Comparison of ENCODE assay signal across 8 cellular contexts in the genomic region with DNA sequence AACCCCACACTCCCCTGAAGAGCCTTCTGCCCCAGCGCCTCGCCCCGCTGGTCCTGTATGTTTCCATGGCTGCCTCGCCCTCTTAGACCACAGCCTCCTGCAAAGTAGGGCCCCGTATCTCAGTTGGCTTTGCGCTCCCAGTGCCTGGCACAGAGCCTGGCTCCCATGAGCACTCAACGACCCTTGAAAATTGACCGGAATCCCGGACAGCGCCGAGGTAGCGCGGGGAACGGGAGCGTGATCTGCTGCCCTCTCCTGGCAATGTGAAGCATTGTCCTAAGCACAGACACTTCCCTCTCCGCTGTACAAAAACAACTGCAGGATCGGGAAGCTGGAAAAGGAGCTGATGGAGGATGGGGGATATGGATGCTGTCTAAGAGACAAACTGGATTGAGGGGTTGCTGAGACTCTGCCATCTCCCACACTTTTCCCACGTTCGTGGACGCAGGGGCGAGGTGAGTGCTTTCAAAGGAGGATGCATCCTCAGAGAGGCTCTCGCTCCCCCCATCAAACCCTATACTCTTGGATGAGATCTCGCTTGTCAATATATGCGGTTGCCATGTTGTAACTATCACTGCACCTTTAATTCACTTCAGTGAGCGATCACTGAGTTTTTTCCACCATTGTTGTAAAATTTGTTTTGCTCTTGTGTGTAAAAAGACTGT.
DNase-seq lines count a peak whose midpoint lies in the region; ATAC-seq lines count a peak whose summit lies in the region.

No MANE protein-coding gene starts in this region.

- H3K4me1 ChIP-seq in ACC112 (ENCODE audit: control insufficient read depth, insufficient read depth, low read length, unreplicated experiment) = no peaks in the 10 kb centered on the region

- peak; percentile 43 for ATAC-seq in GM18907 (IDR thresholded peaks at IDR 0.05; ENCODE audit: unreplicated experiment)
- peak; percentile 78 for ATAC-seq in memory B cell (ENCODE audit: low read depth)
- ATAC-seq in stimulated activated effector memory CD8-positive, alpha-beta T cell treated with anti-CD3 and anti-CD28 coated beads, Interleukin-12 subunit alpha, Interleukin-12 subunit beta, amount 100 ng/mL, for 72 hours = peak; percentile 81

- DNase-seq in NCI-H345 (lab: John Stamatoyannopoulos, UW) (peak; percentile 71), memory B cell (ENCODE audit: low spot score in 2 of 2) (peak; percentile 45 to 49), COR-L47 (lab: John Stamatoyannopoulos, UW) (no peak)
- DNase-seq in activated CD4-positive, alpha-beta T cell treated with anti-CD3 and anti-CD28 coated beads, Interleukin-2, amount 50 U/mL, for 4 hours = peak; percentile 25 to 26
- DNase-seq in effector CD8-positive, alpha-beta T cell (lab: John Stamatoyannopoulos, UW) = peak; percentile 24
- peak; percentile 40 to 70 for DNase-seq in stimulated activated effector memory CD8-positive, alpha-beta T cell treated with anti-CD3 and anti-CD28 coated beads, Interleukin-12 subunit alpha, Interleukin-12 subunit beta, amount 100 ng/mL, for 72 hours (ENCODE audit: low spot score in 2 of 2)

- H3K36me3 Mint-ChIP-seq in memory B cell = no peaks in the 10 kb centered on the region
- no peaks in the 10 kb centered on the region for H3K36me3 Mint-ChIP-seq in stimulated activated effector memory CD8-positive, alpha-beta T cell treated with anti-CD3 and anti-CD28 coated beads, Interleukin-12 subunit alpha, Interleukin-12 subunit beta, amount 100 ng/mL, for 72 hours

- H3K27ac Mint-ChIP-seq in memory B cell = no peak overlapping the region
- no peak overlapping the region for H3K27ac Mint-ChIP-seq in stimulated activated effector memory CD8-positive, alpha-beta T cell treated with anti-CD3 and anti-CD28 coated beads, Interleukin-12 subunit alpha, Interleukin-12 subunit beta, amount 100 ng/mL, for 72 hours

- peak overlapping the region; percentile 87 for H3K4me3 Mint-ChIP-seq in memory B cell
- peak overlapping the region; percentile 65 for H3K4me3 Mint-ChIP-seq in stimulated activated effector memory CD8-positive, alpha-beta T cell treated with anti-CD3 and anti-CD28 coated beads, Interleukin-12 subunit alpha, Interleukin-12 subunit beta, amount 100 ng/mL, for 72 hours

- no peak overlapping the region for H2AFZ ChIP-seq in ACC112 (ENCODE audit: low read length, unreplicated experiment)

- H3K4me1 Mint-ChIP-seq in memory B cell = peaks cover 11% of the 10 kb centered on the region
- peaks cover 12% of the 10 kb centered on the region for H3K4me1 Mint-ChIP-seq in stimulated activated effector memory CD8-positive, alpha-beta T cell treated with anti-CD3 and anti-CD28 coated beads, Interleukin-12 subunit alpha, Interleukin-12 subunit beta, amount 100 ng/mL, for 72 hours

- H3K27me3 ChIP-seq in ACC112 (ENCODE audit: insufficient read depth, low read length) = peaks cover 57% of the 10 kb centered on the region

- H3K27ac ChIP-seq in ACC112 (ENCODE audit: low read depth, low read length) = no peak overlapping the region

- no peaks in the 10 kb centered on the region for H3K9me3 Mint-ChIP-seq in memory B cell
- H3K9me3 Mint-ChIP-seq in stimulated activated effector memory CD8-positive, alpha-beta T cell treated with anti-CD3 and anti-CD28 coated beads, Interleukin-12 subunit alpha, Interleukin-12 subunit beta, amount 100 ng/mL, for 72 hours = no peaks in the 10 kb centered on the region

- H3K27me3 Mint-ChIP-seq in memory B cell = peaks cover 23% of the 10 kb centered on the region

- H3K79me2 ChIP-seq in ACC112 (ENCODE audit: control insufficient read depth, insufficient read depth, low read length, unreplicated experiment) = no peaks in the 10 kb centered on the region

- H3K4me3 ChIP-seq in ACC112 (ENCODE audit: low read depth, low read length) = peak overlapping the region; percentile 39

- no peaks in the 10 kb centered on the region for H3K36me3 ChIP-seq in ACC112 (ENCODE audit: insufficient read depth, low read length)
